21 cellular contexts compared by ENCODE assay signal in the genomic region with DNA sequence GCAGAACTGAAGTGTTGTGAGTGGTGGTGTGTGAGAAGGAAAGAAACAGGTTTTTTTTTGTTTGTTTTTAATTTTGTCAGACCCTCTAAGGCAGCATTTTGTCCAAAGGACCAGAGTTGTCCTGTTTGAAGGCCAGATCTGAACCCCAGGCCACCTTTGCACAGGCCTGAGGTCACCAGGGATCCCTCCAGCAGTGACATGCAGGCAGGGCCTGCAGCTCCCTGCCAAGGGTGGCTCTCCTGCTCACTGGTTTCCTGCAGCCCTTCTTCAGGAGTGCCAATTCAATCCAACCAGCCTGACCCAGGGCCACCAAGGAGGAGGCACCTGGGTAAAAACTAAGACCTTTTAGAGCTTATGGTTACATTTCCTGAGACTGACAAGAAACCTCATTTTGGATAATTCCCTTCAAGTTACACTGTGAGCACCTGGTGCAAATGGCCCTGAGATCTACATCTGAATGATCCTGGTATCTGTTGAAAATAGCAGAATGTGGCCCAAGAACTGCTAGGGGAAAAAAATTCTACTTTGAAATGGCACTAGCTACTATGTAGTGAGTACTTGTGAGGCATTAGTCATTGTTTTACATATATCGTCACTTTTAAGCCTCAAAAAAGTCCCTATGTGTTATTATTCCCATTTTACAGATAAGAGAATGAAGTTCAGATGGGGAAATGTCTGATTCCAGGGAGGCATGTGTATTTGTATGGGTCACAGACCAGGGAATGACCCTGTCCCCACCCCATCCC. TPM values are rescaled to one million over a fixed set of nuclear protein-coding genes. Genes with fewer than 3 reads are reported as not detected.
DNase-seq lines count a peak whose midpoint lies in the region; ATAC-seq and TF ChIP-seq lines count a peak whose summit lies in the region.
"Had no signal": no experiment of that assay in that cellular context is flagged by ENCODE, and none has a peak within 500 bp of the region (broad histone marks: within the 10 kb centered on the region; RNA-seq: fewer than 3 reads in every experiment).

No MANE protein-coding gene starts in this region.

- no peak for TF ChIP-seq CTCF in CD4-positive, alpha-beta T cell (IDR thresholded peaks at IDR 0.05)
- TF ChIP-seq CTCF in GM23338 (conservative IDR thresholded peaks at IDR 0.05; ENCODE audit: low read depth in 2 of 2), result no peak

- no peaks in the 10 kb centered on the region for H3K9me3 Mint-ChIP-seq in CD4-positive, alpha-beta T cell
- H3K9me3 Mint-ChIP-seq in GM23338 (no peaks in the 10 kb centered on the region), naive B cell (no peaks in the 10 kb centered on the region)
- H3K9me3 Mint-ChIP-seq in activated T-helper 2 cell treated with anti-CD3 and anti-CD28 coated beads, Interferon-gamma antibody, Interleukin-2, Interleukin-4, amounts not matched to agents 10 μg/mL and 5 μg/mL and 100 μg/mL, durations not matched to agents 14 hours and 24 hours and 36 hours, result no peaks in the 10 kb centered on the region

- CTCF ChIA-PET in CD4-positive, alpha-beta T cell (lab: Charles Lee), result no interaction called here

- peaks cover 8% of the 10 kb centered on the region for H3K4me1 Mint-ChIP-seq in CD4-positive, alpha-beta T cell (ENCODE audit: low read depth)
- peaks cover 38% of the 10 kb centered on the region for H3K4me1 Mint-ChIP-seq in GM23338
- peaks cover 2% of the 10 kb centered on the region for H3K4me1 Mint-ChIP-seq in activated T-helper 2 cell treated with anti-CD3 and anti-CD28 coated beads, Interferon-gamma antibody, Interleukin-2, Interleukin-4, amounts not matched to agents 10 μg/mL and 5 μg/mL and 100 μg/mL, durations not matched to agents 14 hours and 24 hours and 36 hours (ENCODE audit: low read depth)
- peaks cover 23 to 50% (median 41%) of the 10 kb centered on the region in 3 donors for H3K4me1 Mint-ChIP-seq in naive B cell

- intact Hi-C loops in CD4-positive, alpha-beta T cell (cut with DNase I, micrococcal nuclease), result loop anchor here in 1 of 2 experiments (10.0 kb wide), 1 partner anchor 55 kb away; a partner anchor contains a TSS
- intact Hi-C loops in activated T-helper 2 cell treated with anti-CD3 and anti-CD28 coated beads, Interferon-gamma antibody, Interleukin-2, Interleukin-4, amounts not matched to agents 10 μg/mL and 5 μg/mL and 100 μg/mL, durations not matched to agents 14 hours and 24 hours and 36 hours (cut with micrococcal nuclease), result no loop called here

- no peak for ATAC-seq in CD4-positive, alpha-beta T cell (ENCODE audit: poor library complexity)
- ATAC-seq in GM23338 (no peak), naive B cell (ENCODE audit: low read depth in 2 of 2) (peak in 1 of 2 donors; percentile 3)
- ATAC-seq: activated CD4-positive, CD25-positive, alpha-beta regulatory T cell treated with anti-CD3 and anti-CD28 coated beads, Interleukin-2, amount 50 U/mL, for 24 hours; gastroesophageal sphincter; left cardiac atrium; sciatic nerve had no signal

- no peak overlapping the region for H3K4me3 ChIP-seq in GM23338
- H3K4me3 ChIP-seq: adrenal gland, cardiac muscle cell, dorsolateral prefrontal cortex, gastroesophageal sphincter, GM12878, ovary had no signal

- H3K36me3 Mint-ChIP-seq in CD4-positive, alpha-beta T cell (ENCODE audit: low read depth), result peaks cover 52% of the 10 kb centered on the region
- H3K36me3 Mint-ChIP-seq in GM23338 (ENCODE audit: low read depth), result peaks cover 2% of the 10 kb centered on the region; the same call in 1 of the 3 replicates
- H3K36me3 Mint-ChIP-seq in activated T-helper 2 cell treated with anti-CD3 and anti-CD28 coated beads, Interferon-gamma antibody, Interleukin-2, Interleukin-4, amounts not matched to agents 10 μg/mL and 5 μg/mL and 100 μg/mL, durations not matched to agents 14 hours and 24 hours and 36 hours (ENCODE audit: low read depth), result peaks cover 39% of the 10 kb centered on the region
- peaks cover 17 to 19% of the 10 kb centered on the region in 2 donors for H3K36me3 Mint-ChIP-seq in naive B cell

- H3K9me2 ChIP-seq in GM23338 (ENCODE audit: insufficient read depth), result no peaks in the 10 kb centered on the region

- DNase-seq in CD4-positive, alpha-beta T cell, result no peak
- DNase-seq in GM23338 (ENCODE audit: low spot score) (no peak), naive B cell (no peak), OCI-M2 (lab: John Stamatoyannopoulos, UW; ENCODE audit: unreplicated experiment) (no peak), DMS79 treated with DMSO at 0.1 percent for 48 hours (lab: John Stamatoyannopoulos, UW) (no peak), NCI-H1105 treated with DMSO at 0.1 percent for 48 hours (lab: John Stamatoyannopoulos, UW) (no peak)
- no peak for DNase-seq in activated T-helper 2 cell treated with anti-CD3 and anti-CD28 coated beads, Interferon-gamma antibody, Interleukin-2, Interleukin-4, amounts not matched to agents 10 μg/mL and 5 μg/mL and 100 μg/mL, durations not matched to agents 14 hours and 24 hours and 36 hours (ENCODE audit: low spot score)
- no peak for DNase-seq in stimulated activated CD4-positive, alpha-beta T cell treated with anti-CD3 and anti-CD28 coated beads, Interleukin-15, amount 100 ng/mL, for 24 hours
- DNase-seq: dorsolateral prefrontal cortex, GDM1, left cardiac atrium, NCI-H69, ovary, SHP77 treated with DMSO at 0.1 percent for 48 hours, substantia nigra had no signal

- no peaks in the 10 kb centered on the region for H3K79me2 ChIP-seq in GM23338 (replicated peaks; ENCODE audit: insufficient read depth)

- no peak overlapping the region for H3K27ac Mint-ChIP-seq in CD4-positive, alpha-beta T cell
- H3K27ac Mint-ChIP-seq in GM23338 (peak overlapping the region; percentile 88; the same call in 1 of the 2 replicates), naive B cell (peak overlapping the region; percentile 18 to 81 (median 70))
- H3K27ac Mint-ChIP-seq in activated T-helper 2 cell treated with anti-CD3 and anti-CD28 coated beads, Interferon-gamma antibody, Interleukin-2, Interleukin-4, amounts not matched to agents 10 μg/mL and 5 μg/mL and 100 μg/mL, durations not matched to agents 14 hours and 24 hours and 36 hours, result peak overlapping the region; percentile 33

- H3K9me3 ChIP-seq in CD4-positive, alpha-beta T cell (ENCODE audit: control insufficient read depth, low read length), result no peaks in the 10 kb centered on the region
- H3K9me3 ChIP-seq: adrenal gland, gastroesophageal sphincter, ovary had no signal

- no peak overlapping the region for H3K4me3 Mint-ChIP-seq in CD4-positive, alpha-beta T cell
- H3K4me3 Mint-ChIP-seq in GM23338, result no peak overlapping the region
- no peak overlapping the region for H3K4me3 Mint-ChIP-seq in activated T-helper 2 cell treated with anti-CD3 and anti-CD28 coated beads, Interferon-gamma antibody, Interleukin-2, Interleukin-4, amounts not matched to agents 10 μg/mL and 5 μg/mL and 100 μg/mL, durations not matched to agents 14 hours and 24 hours and 36 hours (ENCODE audit: low read depth)
- H3K4me3 Mint-ChIP-seq in naive B cell, result no peak overlapping the region

- no peak overlapping the region for H3K4me2 ChIP-seq in GM23338

- H3K27me3 ChIP-seq in CD4-positive, alpha-beta T cell (ENCODE audit: control insufficient read depth, insufficient read depth, low read length), result no peaks in the 10 kb centered on the region
- no peaks in the 10 kb centered on the region for H3K27me3 ChIP-seq in GM23338 (ENCODE audit: insufficient read depth)
- H3K27me3 ChIP-seq: adrenal gland, cardiac muscle cell, dorsolateral prefrontal cortex, gastroesophageal sphincter, ovary had no signal

- no peaks in the 10 kb centered on the region for H3K27me3 Mint-ChIP-seq in CD4-positive, alpha-beta T cell
- H3K27me3 Mint-ChIP-seq in GM23338 (ENCODE audit: insufficient read depth, low read depth, poor library complexity), result peaks cover 4% of the 10 kb centered on the region
- H3K27me3 Mint-ChIP-seq in activated T-helper 2 cell treated with anti-CD3 and anti-CD28 coated beads, Interferon-gamma antibody, Interleukin-2, Interleukin-4, amounts not matched to agents 10 μg/mL and 5 μg/mL and 100 μg/mL, durations not matched to agents 14 hours and 24 hours and 36 hours (ENCODE audit: low read depth), result no peaks in the 10 kb centered on the region
- H3K27me3 Mint-ChIP-seq in naive B cell, result no peaks in the 10 kb centered on the region

- no peak overlapping the region for H2AFZ ChIP-seq in GM23338

- no peaks in the 10 kb centered on the region for H3K36me3 ChIP-seq in GM23338 (ENCODE audit: insufficient read depth)
- H3K36me3 ChIP-seq: ovary had no signal

- H4K20me1 ChIP-seq in GM23338 (replicated peaks; ENCODE audit: insufficient read depth), result no peaks in the 10 kb centered on the region; the same call in 1 of the 2 replicates

- peaks cover 15% of the 10 kb centered on the region; the same call in 1 of the 2 replicates for H3K4me1 ChIP-seq in GM23338 (ENCODE audit: insufficient read depth)

- POLR2A ChIA-PET in CD4-positive, alpha-beta T cell (lab: Charles Lee), result no interaction called here

- no peaks in the 10 kb centered on the region; the same call in 1 of the 2 replicates for H3F3A ChIP-seq in GM23338 (replicated peaks; ENCODE audit: low read depth)

- peak overlapping the region; percentile 18 for H3K27ac ChIP-seq in CD4-positive, alpha-beta T cell (ENCODE audit: low read depth, low read length)
- peak overlapping the region; percentile 10; the same call in 1 of the 2 replicates for H3K27ac ChIP-seq in GM23338 (ENCODE audit: low read depth)
- H3K27ac ChIP-seq: cardiac muscle cell, dorsolateral prefrontal cortex, gastroesophageal sphincter, ovary had no signal

TF ChIP-seq in GM23338, 12 proteins besides CTCF, POLR2A, EP300 and RAD21 (continues in another document):
- TF ChIP-seq POLR2AphosphoS5 (IDR thresholded peaks at IDR 0.05; ENCODE audit: low read depth) (no peak), NANOG (IDR thresholded peaks at IDR 0.05; ENCODE audit: borderline replicate concordance) (no peak)

RNA-seq across cellular contexts. Expression of a gene that starts 33.5 kb away (rescaled TPM):
- total RNA-seq in CD4-positive, alpha-beta T cell, result 10 to 100 TPM; 25.1 to 26.0 TPM
- total RNA-seq in GM23338 (2014; rRNA removed; shearing (Covaris generic)), result 23.3 and 23.8 TPM in 2 replicates
- polyA plus RNA-seq in GM23338 (2016; fragmentation: Nextera tagmentation; extraction: Ambion mirVana) (12.8 and 14.3 TPM in 2 replicates), naive B cell (ENCODE audit: low read depth in 6 of 6) (10 to 100 TPM; 19.6 to 44.5 (median 25.8) TPM)
- total RNA-seq in activated T-helper 2 cell treated with anti-CD3 and anti-CD28 coated beads, Interferon-gamma antibody, Interleukin-2, Interleukin-4, amounts not matched to agents 10 μg/mL and 5 μg/mL and 100 μg/mL, durations not matched to agents 14 hours and 24 hours and 36 hours, result 27.6 and 28.3 TPM in 2 replicates

RNA-seq across cellular contexts. Expression of a gene that starts 57.1 kb away (rescaled TPM):
- 10 to 100 TPM; 74.7 to 77.0 TPM for total RNA-seq in CD4-positive, alpha-beta T cell
- 14.7 and 15.8 TPM in 2 replicates for total RNA-seq in GM23338 (2014; rRNA removed; shearing (Covaris generic))
- polyA plus RNA-seq in GM23338 (2016; fragmentation: Nextera tagmentation; extraction: Ambion mirVana) (6.3 and 7.0 TPM in 2 replicates), naive B cell (ENCODE audit: low read depth in 6 of 6) (100 to 1,000 TPM in 1 of 6 donors, 10 to 100 TPM in 5; 30.4 to 112 (median 72.8) TPM)
- total RNA-seq in activated T-helper 2 cell treated with anti-CD3 and anti-CD28 coated beads, Interferon-gamma antibody, Interleukin-2, Interleukin-4, amounts not matched to agents 10 μg/mL and 5 μg/mL and 100 μg/mL, durations not matched to agents 14 hours and 24 hours and 36 hours, result 60.6 and 64.0 TPM in 2 replicates
